18 cellular contexts compared by ENCODE assay signal in the genomic region with DNA sequence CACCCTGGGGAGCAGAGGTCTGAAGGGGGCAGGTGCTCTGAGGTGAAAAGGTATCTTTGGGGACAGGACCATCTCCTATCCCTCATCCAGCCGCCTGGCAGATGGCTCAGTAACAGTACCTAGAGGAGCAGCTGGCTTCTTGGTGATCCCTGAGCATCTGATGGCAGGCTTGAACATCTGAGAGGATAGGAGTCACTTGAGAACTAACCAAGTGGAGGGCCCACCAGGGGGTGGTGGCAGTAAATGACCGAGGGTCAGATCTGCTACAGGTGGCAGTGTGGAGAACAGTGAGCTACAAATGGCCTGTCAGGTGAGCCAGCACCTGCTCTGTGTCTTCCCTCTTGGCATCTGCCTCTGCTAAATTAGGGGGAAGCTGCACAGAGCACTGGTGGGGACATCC. TPM values are rescaled to one million over a fixed set of nuclear protein-coding genes. Genes with fewer than 3 reads are reported as not detected.
DNase-seq lines count a peak whose midpoint lies in the region; ATAC-seq and TF ChIP-seq lines count a peak whose summit lies in the region.
"Had no signal": no experiment of that assay in that cellular context is flagged by ENCODE, and none has a peak within 500 bp of the region (broad histone marks: within the 10 kb centered on the region; RNA-seq: fewer than 3 reads in every experiment).

No MANE protein-coding gene starts in this region.

- ATAC-seq in GM23338, result no peak
- ATAC-seq: CD8-positive, alpha-beta T cell had no signal

- H3K9me3 Mint-ChIP-seq in activated CD4-positive, alpha-beta T cell treated with anti-CD3 and anti-CD28 coated beads, Interleukin-2, amount 10 ng/mL, durations not matched to agents 7 days and 5 days, result no peaks in the 10 kb centered on the region
- no peaks in the 10 kb centered on the region for H3K9me3 Mint-ChIP-seq in GM23338
- H3K9me3 Mint-ChIP-seq: CD8-positive, alpha-beta T cell had no signal

- intact Hi-C loops in thyroid gland (cut with DNase I), result no loop called here

- TF ChIP-seq CTCF in GM23338 (conservative IDR thresholded peaks at IDR 0.05; ENCODE audit: low read depth in 2 of 2) (no peak), thyroid gland (IDR thresholded peaks at IDR 0.05) (no peak)

- no peaks in the 10 kb centered on the region for H3K27me3 ChIP-seq in GM23338 (ENCODE audit: insufficient read depth)
- H3K27me3 ChIP-seq in neuronal stem cell (ENCODE audit: control insufficient read depth in 3 of 3, insufficient read depth in 3 of 3, low read depth in 1 of 3, low read length in 3 of 3), result no peaks in the 10 kb centered on the region
- no peaks in the 10 kb centered on the region for H3K27me3 ChIP-seq in thyroid gland
- H3K27me3 ChIP-seq: BE2C had no signal

- H4K8ac ChIP-seq in neuronal stem cell (ENCODE audit: low read depth, low read length), result no peak overlapping the region

- no peaks in the 10 kb centered on the region for H3K27me3 Mint-ChIP-seq in activated CD4-positive, alpha-beta T cell treated with anti-CD3 and anti-CD28 coated beads, Interleukin-2, amount 10 ng/mL, durations not matched to agents 7 days and 5 days
- peaks cover 2% of the 10 kb centered on the region for H3K27me3 Mint-ChIP-seq in GM23338 (ENCODE audit: insufficient read depth, low read depth, poor library complexity)

- no CpG with 5 or more reads among the region's 2 CpGs for WGBS in neuronal stem cell (ENCODE audit: extremely low coverage in 2 of 2, insufficient read length in 2 of 2, insufficient replicate concordance in 1 of 2), 2 donors
- WGBS in thyroid gland, 2 donors, result 43 to 77% methylated on average over 1 to 2 of the region's 2 CpGs

- no peak overlapping the region for H2BK120ac ChIP-seq in neuronal stem cell (ENCODE audit: low read depth, low read length)

- H3K4me1 ChIP-seq in GM23338 (ENCODE audit: insufficient read depth) (no peaks in the 10 kb centered on the region), neuronal stem cell (ENCODE audit: control insufficient read depth in 2 of 2, insufficient read depth in 1 of 2, low read depth in 1 of 2, low read length in 2 of 2) (peaks cover 0 to 1% of the 10 kb centered on the region in 2 donors), thyroid gland (no peaks in the 10 kb centered on the region)

- no peak for DNase-seq in activated CD4-positive, alpha-beta T cell treated with anti-CD3 and anti-CD28 coated beads, Interleukin-2, amount 10 ng/mL, durations not matched to agents 7 days and 5 days
- no peak for DNase-seq in activated CD4-positive, alpha-beta T cell treated with anti-CD3 and anti-CD28 coated beads, Interleukin-2, amount 50 U/mL, for 4 hours
- DNase-seq in GM23338 (ENCODE audit: low spot score) (no peak), NCI-H524 (lab: John Stamatoyannopoulos, UW) (peak; percentile 93 to 97), neuronal stem cell (ENCODE audit: low spot score) (no peak), 8988T (no peak), thyroid gland (no peak), AG08396 (ENCODE audit: low spot score) (no peak)
- DNase-seq: ACHN; BE2C; CD8-positive, alpha-beta T cell; H7; KG1; NCI-H1092; NCI-H1694 treated with DMSO at 0.1 percent for 48 hours; NCI-H446 had no signal

- CTCF ChIA-PET in activated CD4-positive, alpha-beta T cell treated with anti-CD3 and anti-CD28 coated beads, Interleukin-2, amount 10 ng/mL, durations not matched to agents 7 days and 5 days (lab: Charles Lee), result interaction anchor here (0.6 to 1.1 kb wide), 5 partner anchors 13 to 1684 kb away, joined by 3 to 5 read pairs (median 3); no protein-coding TSS in a partner anchor

- H3K18ac ChIP-seq in neuronal stem cell (ENCODE audit: low read length), result no peak overlapping the region

- H3K36me3 Mint-ChIP-seq in activated CD4-positive, alpha-beta T cell treated with anti-CD3 and anti-CD28 coated beads, Interleukin-2, amount 10 ng/mL, durations not matched to agents 7 days and 5 days (ENCODE audit: low read depth), result peaks cover 13% of the 10 kb centered on the region
- H3K36me3 Mint-ChIP-seq in GM23338 (ENCODE audit: low read depth), result peaks cover 67% of the 10 kb centered on the region
- H3K36me3 Mint-ChIP-seq: CD8-positive, alpha-beta T cell had no signal

- H3K36me3 ChIP-seq in GM23338 (ENCODE audit: insufficient read depth), result peaks cover 17% of the 10 kb centered on the region
- peaks cover 45 to 82% of the 10 kb centered on the region in 2 donors for H3K36me3 ChIP-seq in neuronal stem cell (replicated peaks in 1 of 2; ENCODE audit: control insufficient read depth in 2 of 2, insufficient read depth in 2 of 2, low read length in 2 of 2)
- H3K36me3 ChIP-seq in thyroid gland, result no peaks in the 10 kb centered on the region

- H3K27ac ChIP-seq in GM23338 (ENCODE audit: low read depth), result no peak overlapping the region
- no peak overlapping the region for H3K27ac ChIP-seq in neuronal stem cell (replicated peaks; ENCODE audit: low read length)
- H3K27ac ChIP-seq in thyroid gland, result no peak overlapping the region

- H2AFZ ChIP-seq in GM23338, result no peak overlapping the region
- no peak overlapping the region for H2AFZ ChIP-seq in neuronal stem cell (ENCODE audit: low read length)

- H3K9me2 ChIP-seq in GM23338 (ENCODE audit: insufficient read depth), result no peaks in the 10 kb centered on the region

- peaks cover 18% of the 10 kb centered on the region for H3K4me1 Mint-ChIP-seq in activated CD4-positive, alpha-beta T cell treated with anti-CD3 and anti-CD28 coated beads, Interleukin-2, amount 10 ng/mL, durations not matched to agents 7 days and 5 days
- H3K4me1 Mint-ChIP-seq in GM23338, result no peaks in the 10 kb centered on the region

- H3F3A ChIP-seq in GM23338 (replicated peaks; ENCODE audit: low read depth), result 0 out of 2 replicates have a peak, but pooled peaks cover 3% of the 10 kb centered on the region

- peak overlapping the region; percentile 24 for H2AK5ac ChIP-seq in neuronal stem cell (ENCODE audit: low read depth, low read length)

- H2BK12ac ChIP-seq in neuronal stem cell (ENCODE audit: low read length), result no peak overlapping the region

- peaks cover 5% of the 10 kb centered on the region for H3K79me1 ChIP-seq in neuronal stem cell (ENCODE audit: low read depth, low read length)

- no peak overlapping the region for H3K9ac ChIP-seq in neuronal stem cell (ENCODE audit: low read depth, low read length, poor library complexity)

- H3K4me3 Mint-ChIP-seq in activated CD4-positive, alpha-beta T cell treated with anti-CD3 and anti-CD28 coated beads, Interleukin-2, amount 10 ng/mL, durations not matched to agents 7 days and 5 days, result no peak overlapping the region
- H3K4me3 Mint-ChIP-seq in GM23338, result no peak overlapping the region
- H3K4me3 Mint-ChIP-seq: CD8-positive, alpha-beta T cell had no signal

- no peak overlapping the region for H2BK15ac ChIP-seq in neuronal stem cell (ENCODE audit: low read length)

- H3K9me3 ChIP-seq in neuronal stem cell (replicated peaks in 1 of 2; ENCODE audit: control insufficient read depth in 2 of 2, insufficient read depth in 1 of 2, low read depth in 1 of 2, low read length in 2 of 2) (peaks cover 0 to 3% of the 10 kb centered on the region in 2 donors), thyroid gland (no peaks in the 10 kb centered on the region)
- H3K9me3 ChIP-seq: BE2C had no signal

- H3K4me2 ChIP-seq in GM23338, result no peak overlapping the region
- no peak overlapping the region for H3K4me2 ChIP-seq in neuronal stem cell (ENCODE audit: insufficient read depth, low read length, poor library complexity, severe bottlenecking)

- H3K4me3 ChIP-seq in GM23338, result no peak overlapping the region
- H3K4me3 ChIP-seq in neuronal stem cell (ENCODE audit: low read length in 2 of 2), result no peak overlapping the region
- no peak overlapping the region for H3K4me3 ChIP-seq in thyroid gland (replicated peaks in 1 of 3)

- peaks cover 27% of the 10 kb centered on the region for H3K79me2 ChIP-seq in GM23338 (replicated peaks; ENCODE audit: insufficient read depth)

- no peak overlapping the region for H3K23ac ChIP-seq in neuronal stem cell (ENCODE audit: low read depth, low read length, poor library complexity)

- no peak for TF ChIP-seq POLR2A in thyroid gland (IDR thresholded peaks at IDR 0.05)

- no peak overlapping the region for H3K4ac ChIP-seq in neuronal stem cell (ENCODE audit: low read length)

- no peak overlapping the region for H4K91ac ChIP-seq in neuronal stem cell (ENCODE audit: low read depth, low read length, poor library complexity)

- peak overlapping the region; percentile 19 for H3K27ac Mint-ChIP-seq in activated CD4-positive, alpha-beta T cell treated with anti-CD3 and anti-CD28 coated beads, Interleukin-2, amount 10 ng/mL, durations not matched to agents 7 days and 5 days
- peak overlapping the region; percentile 40; the same call in 1 of the 2 replicates for H3K27ac Mint-ChIP-seq in GM23338
- H3K27ac Mint-ChIP-seq: CD8-positive, alpha-beta T cell had no signal

- H2BK5ac ChIP-seq in neuronal stem cell (ENCODE audit: low read length), result no peak overlapping the region

- H3K14ac ChIP-seq in neuronal stem cell (ENCODE audit: low read length), result no peak overlapping the region

- H4K20me1 ChIP-seq in GM23338 (replicated peaks; ENCODE audit: insufficient read depth), result peaks cover 9% of the 10 kb centered on the region

- POLR2A ChIA-PET in activated CD4-positive, alpha-beta T cell treated with anti-CD3 and anti-CD28 coated beads, Interleukin-2, amount 10 ng/mL, durations not matched to agents 7 days and 5 days (lab: Charles Lee), result no interaction called here

RNA-seq across cellular contexts. Expression of a gene that starts 13.8 kb away (rescaled TPM):
- 10 to 100 TPM; 15.1 to 16.4 TPM for total RNA-seq in activated CD4-positive, alpha-beta T cell treated with anti-CD3 and anti-CD28 coated beads, Interleukin-2, amount 10 ng/mL, durations not matched to agents 7 days and 5 days
- 17.0 and 19.0 TPM in 2 replicates for total RNA-seq in GM23338 (2014; rRNA removed; shearing (Covaris generic))
- 9.3 TPM in 2 replicates for polyA plus RNA-seq in GM23338 (2016; fragmentation: Nextera tagmentation; extraction: Ambion mirVana)
- polyA plus RNA-seq in neuronal stem cell (2013, experiment 1 of 2), result 7.6 TPM
- polyA plus RNA-seq in neuronal stem cell (2013, experiment 2 of 2), result 7.8 TPM
- 1 to 10 TPM in 1 of 4 donors, under 1 TPM in 3; 0.20 to 1.1 (median 0.30) TPM for total RNA-seq in thyroid gland

RNA-seq across cellular contexts. Expression of a gene that starts 15.0 kb away (rescaled TPM):
- total RNA-seq in activated CD4-positive, alpha-beta T cell treated with anti-CD3 and anti-CD28 coated beads, Interleukin-2, amount 10 ng/mL, durations not matched to agents 7 days and 5 days, result under 1 TPM in 1 of 2 experiments, not detected in 1; 0.30 TPM
- total RNA-seq in GM23338 (2014; rRNA removed; shearing (Covaris generic)), result not detected in 2 replicates
- 0.21 and 0.47 TPM in 2 replicates for polyA plus RNA-seq in GM23338 (2016; fragmentation: Nextera tagmentation; extraction: Ambion mirVana)
- polyA plus RNA-seq in neuronal stem cell (2013, experiment 1 of 2), result 0.13 TPM
- polyA plus RNA-seq in neuronal stem cell (2013, experiment 2 of 2), result 0.07 TPM
- total RNA-seq in thyroid gland, result 1 to 10 TPM; 1.4 to 2.4 (median 1.7) TPM
- total RNA-seq: CD8-positive, alpha-beta T cell; M059J; SK-MEL-5 had no signal

RNA-seq across cellular contexts. Expression of a gene that starts 31.3 kb away (rescaled TPM):
- total RNA-seq in activated CD4-positive, alpha-beta T cell treated with anti-CD3 and anti-CD28 coated beads, Interleukin-2, amount 10 ng/mL, durations not matched to agents 7 days and 5 days, result 10 to 100 TPM; 36.6 to 37.1 TPM
- 15.9 and 20.8 TPM in 2 replicates for total RNA-seq in GM23338 (2014; rRNA removed; shearing (Covaris generic))
- polyA plus RNA-seq in GM23338 (2016; fragmentation: Nextera tagmentation; extraction: Ambion mirVana), result 16.5 and 17.0 TPM in 2 replicates
- 22.0 TPM for polyA plus RNA-seq in neuronal stem cell (2013, experiment 1 of 2)
- polyA plus RNA-seq in neuronal stem cell (2013, experiment 2 of 2), result 22.0 TPM
- total RNA-seq in thyroid gland, result 10 to 100 TPM; 30.6 to 50.5 (median 44.6) TPM

RNA-seq across cellular contexts. Expression of a gene that starts 32.0 kb away (rescaled TPM):
- total RNA-seq in activated CD4-positive, alpha-beta T cell treated with anti-CD3 and anti-CD28 coated beads, Interleukin-2, amount 10 ng/mL, durations not matched to agents 7 days and 5 days, result 10 to 100 TPM; 27.0 to 32.3 TPM
- 71.1 and 86.9 TPM in 2 replicates for total RNA-seq in GM23338 (2014; rRNA removed; shearing (Covaris generic))
- polyA plus RNA-seq in GM23338 (2016; fragmentation: Nextera tagmentation; extraction: Ambion mirVana), result 16.9 TPM in 2 replicates
- polyA plus RNA-seq in neuronal stem cell (2013, experiment 1 of 2), result 43.3 TPM
- polyA plus RNA-seq in neuronal stem cell (2013, experiment 2 of 2), result 44.0 TPM
- total RNA-seq in thyroid gland, result 100 to 1,000 TPM in 2 of 4 donors, 10 to 100 TPM in 2; 69.5 to 142 (median 107) TPM

RNA-seq across cellular contexts. Expression of a gene that starts 44.2 kb away (rescaled TPM):
- 100 to 1,000 TPM; 110 to 112 TPM for total RNA-seq in activated CD4-positive, alpha-beta T cell treated with anti-CD3 and anti-CD28 coated beads, Interleukin-2, amount 10 ng/mL, durations not matched to agents 7 days and 5 days
- total RNA-seq in GM23338 (2014; rRNA removed; shearing (Covaris generic)), result 79.3 and 95.0 TPM in 2 replicates
- 20.3 and 20.6 TPM in 2 replicates for polyA plus RNA-seq in GM23338 (2016; fragmentation: Nextera tagmentation; extraction: Ambion mirVana)
- 45.0 TPM for polyA plus RNA-seq in neuronal stem cell (2013, experiment 1 of 2)
- 44.5 TPM for polyA plus RNA-seq in neuronal stem cell (2013, experiment 2 of 2)
- 10 to 100 TPM; 52.4 to 64.5 (median 58.0) TPM for total RNA-seq in thyroid gland

Comparison
In these comparisons a context has a peak if more than half of its experiments do, and no peak if none do; other contexts are left out.
1. DNase-seq: peak in NCI-H524 (2 of 2); none in activated CD4-positive, alpha-beta T cell treated with anti-CD3 and anti-CD28 coated beads, Interleukin-2, amount 10 ng/mL, durations not matched to agents 7 days and 5 days (single experiment), activated CD4-positive, alpha-beta T cell treated with anti-CD3 and anti-CD28 coated beads, Interleukin-2, amount 50 U/mL, for 4 hours (0 of 2), GM23338 (single experiment), neuronal stem cell (single experiment), 8988T (single experiment), thyroid gland (0 of 2) and AG08396 (single experiment).